In the genomic region with DNA sequence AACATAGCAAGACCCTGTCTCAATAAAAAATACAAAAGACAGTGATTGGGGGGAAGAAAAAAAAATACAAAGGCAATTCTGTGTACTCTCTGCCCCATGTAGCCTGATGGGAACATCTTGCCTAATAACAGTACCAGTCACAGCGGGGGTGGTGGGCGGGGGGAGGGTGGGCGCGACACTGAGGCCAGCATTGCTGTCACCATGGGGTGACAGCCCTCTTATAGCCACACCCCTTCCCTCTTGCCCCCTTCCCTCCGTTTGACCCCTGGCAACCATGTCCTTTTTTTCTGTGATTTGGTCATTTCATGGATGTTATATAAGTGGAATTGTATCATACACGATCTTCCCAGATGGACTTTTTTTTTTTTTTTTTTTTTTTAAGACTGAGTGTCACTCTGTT, we compare ENCODE assay signal across 13 cellular contexts.
DNase-seq lines count a peak whose midpoint lies in the region; ATAC-seq, FAIRE-seq and TF ChIP-seq lines count a peak whose summit lies in the region.
"Had no signal": no experiment of that assay in that cellular context is flagged by ENCODE, and none has a peak within 500 bp of the region (broad histone marks: within the 10 kb centered on the region; RNA-seq: fewer than 3 reads in every experiment).

No MANE protein-coding gene starts in this region.

- no peaks in the 10 kb centered on the region for H3K27me3 ChIP-seq in layer of hippocampus (ENCODE audit: control insufficient read depth, insufficient read depth, low read length)
- no peaks in the 10 kb centered on the region for H3K27me3 ChIP-seq in Peyer's patch
- H3K27me3 ChIP-seq: BLaER1 had no signal

- no peak overlapping the region for H3K4me2 ChIP-seq in A549
- H3K4me2 ChIP-seq: BLaER1 had no signal

- WGBS in A549 (ENCODE audit: missing lambda C conversion rate) = 82% methylated on average over 6 of the region's 6 CpGs

- H3K9me3 ChIP-seq in A549 (no peaks in the 10 kb centered on the region), Peyer's patch (no peaks in the 10 kb centered on the region)
- H3K9me3 ChIP-seq: BLaER1, SJSA1 had no signal

- ATAC-seq in A549 = no peak

- no peak for TF ChIP-seq EP300 in A549 (IDR thresholded peaks at IDR 0.05)

- no peak for TF ChIP-seq RAD21 in A549 (conservative IDR thresholded peaks at IDR 0.05 in 1 of 2, IDR thresholded peaks at IDR 0.05 in 1 of 2)

- H3K27ac ChIP-seq in A549 (peak overlapping the region; percentile 86 to 91; a peak in 4 of 6 replicates), angular gyrus (ENCODE audit: low read depth, low read length) (peak overlapping the region; percentile 67), layer of hippocampus (ENCODE audit: low read depth, low read length) (peak overlapping the region; percentile 81), substantia nigra (ENCODE audit: low read depth, low read length, poor library complexity, severe bottlenecking) (peak overlapping the region; percentile 89), Peyer's patch (no peak overlapping the region)
- H3K27ac ChIP-seq: BLaER1, SJSA1 had no signal

- no peak for TF ChIP-seq CTCF in A549 (IDR thresholded peaks at IDR 0.05)
- no peak for TF ChIP-seq CTCF in Peyer's patch (IDR thresholded peaks at IDR 0.05)

- no peaks in the 10 kb centered on the region for H3K36me3 ChIP-seq in Peyer's patch
- H3K36me3 ChIP-seq: BLaER1, SJSA1 had no signal

- H3K4me3 ChIP-seq in A549 (no peak overlapping the region), Peyer's patch (no peak overlapping the region)
- H3K4me3 ChIP-seq: BLaER1, SJSA1 had no signal

- CTCF ChIA-PET in A549 (lab: Yijun Ruan, JAX) = interaction anchor here (0.7 to 12.0 kb wide), 59 partner anchors 9 to 477 kb away, joined by 3 to 488 read pairs (median 7); a partner anchor contains a TSS

- POLR2A ChIA-PET in A549 (lab: Yijun Ruan, JAX) = interaction anchor here (1.3 kb wide), 1 partner anchor 212 kb away, joined by 15 read pairs; no protein-coding TSS in a partner anchor

- DNase-seq in A549 (ENCODE audit: low read depth in 1 of 2, low spot score in 1 of 2) (no peak), substantia nigra (lab: John Stamatoyannopoulos, UW) (peak in 18 of 49 donors; percentile 10 to 57 (median 36)), iPS-NIHi11 (ENCODE audit: low spot score) (no peak), SIG-M5 treated with dmso at 0.1 percent for 504 hours (lab: John Stamatoyannopoulos, UW; ENCODE audit: unreplicated experiment) (no peak), NCI-H1436 treated with DMSO at 0.1 percent for 48 hours (lab: John Stamatoyannopoulos, UW) (no peak), Peyer's patch (no peak)
- DNase-seq: 8988T had no signal

- TF ChIP-seq POLR2A in A549 (IDR thresholded peaks at IDR 0.05; ENCODE audit: low read length) (no peak), Peyer's patch (IDR thresholded peaks at IDR 0.05) (no peak)

- H3K4me1 ChIP-seq in A549 = peaks cover 32% of the 10 kb centered on the region
- H3K4me1 ChIP-seq in Peyer's patch = no peaks in the 10 kb centered on the region
- H3K4me1 ChIP-seq: SJSA1 had no signal

- FAIRE-seq in A549 (lab: Jason Lieb, UNC) = no peak
- FAIRE-seq: D721Med, H54 had no signal

TF ChIP-seq in A549, 52 proteins besides CTCF, POLR2A, EP300 and RAD21:
- TF ChIP-seq, protein P1, sequence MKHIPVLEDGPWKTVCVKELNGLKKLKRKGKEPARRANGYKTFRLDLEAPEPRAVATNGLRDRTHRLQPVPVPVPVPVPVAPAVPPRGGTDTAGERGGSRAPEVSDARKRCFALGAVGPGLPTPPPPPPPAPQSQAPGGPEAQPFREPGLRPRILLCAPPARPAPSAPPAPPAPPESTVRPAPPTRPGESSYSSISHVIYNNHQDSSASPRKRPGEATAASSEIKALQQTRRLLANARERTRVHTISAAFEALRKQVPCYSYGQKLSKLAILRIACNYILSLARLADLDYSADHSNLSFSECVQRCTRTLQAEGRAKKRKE (CRISPR knock-in tag; IDR thresholded peaks at IDR 0.05; ENCODE audit: low read depth) = no peak
- TF ChIP-seq NFE2L2 (conservative IDR thresholded peaks at IDR 0.05; ENCODE audit: low read length) (no peak), POLR2AphosphoS2 (conservative IDR thresholded peaks at IDR 0.05; ENCODE audit: low read length) (no peak), MAZ (IDR thresholded peaks at IDR 0.05; ENCODE audit: borderline replicate concordance, low read depth, low read length) (no peak), EHF (CRISPR knock-in tag; IDR thresholded peaks at IDR 0.05) (no peak), RFX5 (IDR thresholded peaks at IDR 0.05) (no peak), FOSB (CRISPR knock-in tag; IDR thresholded peaks at IDR 0.05) (no peak), MYC (IDR thresholded peaks at IDR 0.05; ENCODE audit: borderline replicate concordance, low read length) (no peak), FOXS1 (CRISPR knock-in tag; IDR thresholded peaks at IDR 0.05) (no peak), RNF2 (IDR thresholded peaks at IDR 0.05; ENCODE audit: borderline replicate concordance, low read depth) (no peak), TFCP2L1 (CRISPR knock-in tag; IDR thresholded peaks at IDR 0.05) (no peak)
- TF ChIP-seq, protein P2, sequence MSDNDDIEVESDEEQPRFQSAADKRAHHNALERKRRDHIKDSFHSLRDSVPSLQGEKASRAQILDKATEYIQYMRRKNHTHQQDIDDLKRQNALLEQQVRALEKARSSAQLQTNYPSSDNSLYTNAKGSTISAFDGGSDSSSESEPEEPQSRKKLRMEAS (IDR thresholded peaks at IDR 0.05) = no peak
- TF ChIP-seq, protein P3, sequence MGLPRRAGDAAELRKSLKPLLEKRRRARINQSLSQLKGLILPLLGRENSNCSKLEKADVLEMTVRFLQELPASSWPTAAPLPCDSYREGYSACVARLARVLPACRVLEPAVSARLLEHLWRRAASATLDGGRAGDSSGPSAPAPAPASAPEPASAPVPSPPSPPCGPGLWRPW (IDR thresholded peaks at IDR 0.05) = no peak

Comparison
In these comparisons a context has a peak if more than half of its experiments do, and no peak if none do; other contexts are left out.
1. H3K27ac ChIP-seq: peak in A549 (2 of 2), angular gyrus (single experiment), layer of hippocampus (single experiment) and substantia nigra (single experiment); none in Peyer's patch (0 of 4).